8 cellular contexts compared by ENCODE assay signal in genomic region chr3:111979689-111980025, GRCh38. TPM values are rescaled to one million over a fixed set of nuclear protein-coding genes. Genes with fewer than 3 reads are reported as not detected.
DNase-seq lines count a peak whose midpoint lies in the region; TF ChIP-seq lines count a peak whose summit lies in the region.

No MANE protein-coding gene starts in this region.

- intact Hi-C loops in A673 (cut with micrococcal nuclease; ENCODE audit: unreplicated experiment), result no loop called here
- intact Hi-C loops in activated T-helper 1 cell treated with anti-CD3 and anti-CD28 coated beads, Interleukin-12 subunit alpha, Interleukin-12 subunit beta, Interleukin-2, Interleukin-4 antibody, amounts not matched to agents 30 ng/mL and 10 ng/mL and 1 ng/mL, durations not matched to agents 14 hours and 24 hours and 36 hours (cut with micrococcal nuclease), result loop anchor here (1.0 to 5.0 kb wide), 8 partner anchors 10 to 907 kb away; partner anchors contain the start of genes ATG3, NECTIN3 and SLC35A5
- intact Hi-C loops in stomach (cut with DNase I; ENCODE audit: low total_unique reads), result no loop called here

- H3K9ac ChIP-seq in iPS-15b (ENCODE audit: low read depth, low read length), result peak overlapping the region; percentile 95

- H3K27ac ChIP-seq in A673 (ENCODE audit: low read depth, low read length, poor library complexity, severe bottlenecking) (peak overlapping the region; percentile 83), stomach (peak overlapping the region in 4 of 5 donors; percentile 84 to 89 (median 89))

- CTCF ChIA-PET in A673 (lab: Charles Lee), result interaction anchor here (1.4 to 2.3 kb wide), 2 partner anchors 9 to 34 kb away, joined by 3 to 16 read pairs; no protein-coding TSS in a partner anchor

- peak overlapping the region; percentile 89 for H3K4me3 Mint-ChIP-seq in activated T-helper 1 cell treated with anti-CD3 and anti-CD28 coated beads, Interleukin-12 subunit alpha, Interleukin-12 subunit beta, Interleukin-2, Interleukin-4 antibody, amounts not matched to agents 30 ng/mL and 10 ng/mL and 1 ng/mL, durations not matched to agents 14 hours and 24 hours and 36 hours

- peaks cover 11% of the 10 kb centered on the region for H3K27me3 Mint-ChIP-seq in activated T-helper 1 cell treated with anti-CD3 and anti-CD28 coated beads, Interleukin-12 subunit alpha, Interleukin-12 subunit beta, Interleukin-2, Interleukin-4 antibody, amounts not matched to agents 30 ng/mL and 10 ng/mL and 1 ng/mL, durations not matched to agents 14 hours and 24 hours and 36 hours (ENCODE audit: insufficient read depth)

- H3K27me3 ChIP-seq in A673 (replicated peaks; ENCODE audit: insufficient read depth, low read depth, low read length, poor library complexity) (no peaks in the 10 kb centered on the region), H7 (ENCODE audit: control insufficient read depth, insufficient read depth, low read length) (no peaks in the 10 kb centered on the region), iPS-15b (ENCODE audit: control insufficient read depth, insufficient read depth, low read length) (no peaks in the 10 kb centered on the region), stomach (no peaks in the 10 kb centered on the region)

- peaks cover 7% of the 10 kb centered on the region for H3K4me1 ChIP-seq in A673 (ENCODE audit: insufficient read depth, low read length, poor library complexity, severe bottlenecking)
- H3K4me1 ChIP-seq in iPS-15b (ENCODE audit: control insufficient read depth, insufficient read depth, low read length), result no peaks in the 10 kb centered on the region
- H3K4me1 ChIP-seq in stomach, result peaks cover 15 to 40% (median 26%) of the 10 kb centered on the region in 4 donors

- 21 to 32% (median 23%) methylated on average over 3 of the region's 3 CpGs for WGBS in stomach, 5 donors

- peaks cover 58% of the 10 kb centered on the region for H3K4me1 Mint-ChIP-seq in activated T-helper 1 cell treated with anti-CD3 and anti-CD28 coated beads, Interleukin-12 subunit alpha, Interleukin-12 subunit beta, Interleukin-2, Interleukin-4 antibody, amounts not matched to agents 30 ng/mL and 10 ng/mL and 1 ng/mL, durations not matched to agents 14 hours and 24 hours and 36 hours (ENCODE audit: low read depth)

- peak; percentile 33 for DNase-seq in A673 (ENCODE audit: low spot score)
- DNase-seq in H7, result no peak
- no peak for DNase-seq in activated T-helper 1 cell treated with anti-CD3 and anti-CD28 coated beads, Interleukin-12 subunit alpha, Interleukin-12 subunit beta, Interleukin-2, Interleukin-4 antibody, amounts not matched to agents 30 ng/mL and 10 ng/mL and 1 ng/mL, durations not matched to agents 14 hours and 24 hours and 36 hours (ENCODE audit: low spot score)
- no peak for DNase-seq in stomach
- no peak for DNase-seq in AML-193 (lab: John Stamatoyannopoulos, UW)
- DNase-seq in NOMO-1 (lab: John Stamatoyannopoulos, UW; ENCODE audit: unreplicated experiment in 2 of 2), result no peak
- DNase-seq in AG08395 (ENCODE audit: low spot score), result no peak

- TF ChIP-seq CTCF in A673 (conservative IDR thresholded peaks at IDR 0.05; ENCODE audit: low read depth, low read length) (no peak), stomach (IDR thresholded peaks at IDR 0.05) (no peak)

- H3K36me3 ChIP-seq in A673 (ENCODE audit: insufficient read depth, low read length, poor library complexity, severe bottlenecking), result peaks cover 4% of the 10 kb centered on the region
- no peaks in the 10 kb centered on the region for H3K36me3 ChIP-seq in H7 (replicated peaks; ENCODE audit: control insufficient read depth, insufficient read depth, low read length)
- H3K36me3 ChIP-seq in iPS-15b (ENCODE audit: control insufficient read depth, insufficient read depth, low read length), result no peaks in the 10 kb centered on the region
- peaks cover 0 to 9% (median 5%) of the 10 kb centered on the region in 4 donors for H3K36me3 ChIP-seq in stomach

- POLR2A ChIA-PET in A673 (lab: Charles Lee; ENCODE audit: low non-redundant PET), result no interaction called here

- peaks cover 22% of the 10 kb centered on the region for H3K36me3 Mint-ChIP-seq in activated T-helper 1 cell treated with anti-CD3 and anti-CD28 coated beads, Interleukin-12 subunit alpha, Interleukin-12 subunit beta, Interleukin-2, Interleukin-4 antibody, amounts not matched to agents 30 ng/mL and 10 ng/mL and 1 ng/mL, durations not matched to agents 14 hours and 24 hours and 36 hours (ENCODE audit: low read depth)

- TF ChIP-seq POLR2A in stomach (IDR thresholded peaks at IDR 0.05), result no peak

- H3K27ac Mint-ChIP-seq in activated T-helper 1 cell treated with anti-CD3 and anti-CD28 coated beads, Interleukin-12 subunit alpha, Interleukin-12 subunit beta, Interleukin-2, Interleukin-4 antibody, amounts not matched to agents 30 ng/mL and 10 ng/mL and 1 ng/mL, durations not matched to agents 14 hours and 24 hours and 36 hours, result peak overlapping the region; percentile 90

- BruUV-seq in A673 (replicated peaks; lab: Mats Ljungman, UMichigan), result no TSS peak

- H3K9me3 Mint-ChIP-seq in activated T-helper 1 cell treated with anti-CD3 and anti-CD28 coated beads, Interleukin-12 subunit alpha, Interleukin-12 subunit beta, Interleukin-2, Interleukin-4 antibody, amounts not matched to agents 30 ng/mL and 10 ng/mL and 1 ng/mL, durations not matched to agents 14 hours and 24 hours and 36 hours, result no peaks in the 10 kb centered on the region

- H3K9me3 ChIP-seq in A673 (ENCODE audit: low read depth, low read length, poor library complexity, severe bottlenecking) (no peaks in the 10 kb centered on the region), iPS-15b (ENCODE audit: control insufficient read depth, insufficient read depth, low read length) (no peaks in the 10 kb centered on the region), stomach (no peaks in the 10 kb centered on the region)

- TF ChIP-seq EP300 in stomach (IDR thresholded peaks at IDR 0.05), result no peak

- H3K4me3 ChIP-seq in A673 (ENCODE audit: low read depth, low read length, poor library complexity, severe bottlenecking) (peak overlapping the region; percentile 61), H7 (ENCODE audit: insufficient read depth, low read depth, low read length) (peak overlapping the region; percentile 60), iPS-15b (ENCODE audit: low read depth, low read length) (peak overlapping the region; percentile 93), stomach (peak overlapping the region; percentile 83 to 88 (median 84))

RNA-seq across cellular contexts. Expression of gene ABHD10, which starts 0.8 kb away (rescaled TPM):
- 39.7 and 40.7 TPM in 2 replicates for total RNA-seq in A673 (2021)
- 34.4 and 36.1 TPM in 2 replicates for total RNA-seq in H7 (2014; rRNA removed; shearing (Covaris generic))
- total RNA-seq in activated T-helper 1 cell treated with anti-CD3 and anti-CD28 coated beads, Interleukin-12 subunit alpha, Interleukin-12 subunit beta, Interleukin-2, Interleukin-4 antibody, amounts not matched to agents 30 ng/mL and 10 ng/mL and 1 ng/mL, durations not matched to agents 14 hours and 24 hours and 36 hours, result 37.7 and 42.9 TPM in 2 replicates
- total RNA-seq in stomach, result 10 to 100 TPM in 4 of 5 donors, not detected in 1; 11.6 to 61.7 (median 27.1) TPM
- polyA plus RNA-seq in stomach, result 10 to 100 TPM; 13.5 to 15.1 (median 13.7) TPM

RNA-seq across cellular contexts. Expression of gene TAGLN3, which starts 19.1 kb away (rescaled TPM):
- total RNA-seq in A673 (2021) (0.37 TPM in 1 of 2 replicates, not detected in the other), stomach (1 to 10 TPM in 1 of 5 donors, not detected in 4; 5.3 TPM)
- 3.5 and 4.5 TPM in 2 replicates for total RNA-seq in H7 (2014; rRNA removed; shearing (Covaris generic))
- total RNA-seq in activated T-helper 1 cell treated with anti-CD3 and anti-CD28 coated beads, Interleukin-12 subunit alpha, Interleukin-12 subunit beta, Interleukin-2, Interleukin-4 antibody, amounts not matched to agents 30 ng/mL and 10 ng/mL and 1 ng/mL, durations not matched to agents 14 hours and 24 hours and 36 hours, result 0.78 and 1.1 TPM in 2 replicates
- polyA plus RNA-seq in stomach, result 1 to 10 TPM in 2 of 3 donors, under 1 TPM in 1; 0.87 to 3.4 (median 1.0) TPM

RNA-seq across cellular contexts. Expression of gene TMPRSS7, which starts 54.9 kb away (rescaled TPM):
- total RNA-seq in A673 (2021) (not detected in 2 replicates), stomach (under 1 TPM in 1 of 5 donors, not detected in 4; 0.45 TPM)
- not detected in 2 replicates for total RNA-seq in H7 (2014; rRNA removed; shearing (Covaris generic))
- not detected in 2 replicates for total RNA-seq in activated T-helper 1 cell treated with anti-CD3 and anti-CD28 coated beads, Interleukin-12 subunit alpha, Interleukin-12 subunit beta, Interleukin-2, Interleukin-4 antibody, amounts not matched to agents 30 ng/mL and 10 ng/mL and 1 ng/mL, durations not matched to agents 14 hours and 24 hours and 36 hours
- polyA plus RNA-seq in stomach, result under 1 TPM in 2 of 3 donors, not detected in 1; 0.08 to 0.12 TPM
